In genomic region chr3:165653130-165653778, GRCh38 we compare ENCODE assay signal across 24 cellular contexts.
"Had no signal": no experiment of that assay in that cellular context is flagged by ENCODE, and none has a peak within 500 bp of the region (broad histone marks: within the 10 kb centered on the region; RNA-seq: fewer than 3 reads in every experiment).

No MANE protein-coding gene starts in this region.

- H3K27me3 Mint-ChIP-seq: activated CD4-positive, alpha-beta T cell treated with anti-CD3 and anti-CD28 coated beads, Interleukin-2, amount 10 ng/mL, durations not matched to agents 7 days and 5 days; activated CD8-positive, alpha-beta memory T cell treated with anti-CD3 and anti-CD28 coated beads, Interleukin-2, amount 10 ng/mL, durations not matched to agents 7 days and 5 days; activated CD8-positive, alpha-beta T cell treated with anti-CD3 and anti-CD28 coated beads for 36 hours; activated naive CD4-positive, alpha-beta T cell treated with anti-CD3 and anti-CD28 coated beads, Interleukin-2, amount 50 U/mL, for 24 hours; brain; memory B cell; naive B cell; stimulated activated memory B cell treated with anti-CD40 and anti-IgM and Interleukin-4, amounts not matched to agents 10 μg/mL and 1 μg/mL and 100 μg/mL, for 72 hours; T-helper 17 cell had no signal

- H3K4me1 Mint-ChIP-seq: activated CD4-positive, alpha-beta T cell treated with anti-CD3 and anti-CD28 coated beads, Interleukin-2, amount 10 ng/mL, durations not matched to agents 7 days and 5 days; activated CD8-positive, alpha-beta memory T cell treated with anti-CD3 and anti-CD28 coated beads, Interleukin-2, amount 10 ng/mL, durations not matched to agents 7 days and 5 days; activated naive CD4-positive, alpha-beta T cell treated with anti-CD3 and anti-CD28 coated beads, Interleukin-2, amount 50 U/mL, for 24 hours; brain; memory B cell; naive B cell; neural crest cell; stimulated activated memory B cell treated with anti-CD40 and anti-IgM and Interleukin-4, amounts not matched to agents 10 μg/mL and 1 μg/mL and 100 μg/mL, for 72 hours; T-helper 17 cell had no signal

- H3K36me3 Mint-ChIP-seq: activated CD8-positive, alpha-beta memory T cell treated with anti-CD3 and anti-CD28 coated beads, Interleukin-2, amount 10 ng/mL, durations not matched to agents 7 days and 5 days; activated naive CD4-positive, alpha-beta T cell treated with anti-CD3 and anti-CD28 coated beads, Interleukin-2, amount 50 U/mL, for 24 hours; brain; memory B cell; naive B cell; stimulated activated memory B cell treated with anti-CD40 and anti-IgM and Interleukin-4, amounts not matched to agents 10 μg/mL and 1 μg/mL and 100 μg/mL, for 72 hours had no signal

- H3K4me3 Mint-ChIP-seq: activated CD4-positive, alpha-beta T cell treated with anti-CD3 and anti-CD28 coated beads, Interleukin-2, amount 10 ng/mL, durations not matched to agents 7 days and 5 days; activated CD8-positive, alpha-beta memory T cell treated with anti-CD3 and anti-CD28 coated beads, Interleukin-2, amount 10 ng/mL, durations not matched to agents 7 days and 5 days; activated CD8-positive, alpha-beta T cell treated with anti-CD3 and anti-CD28 coated beads for 36 hours; activated naive CD4-positive, alpha-beta T cell treated with anti-CD3 and anti-CD28 coated beads, Interleukin-2, amount 50 U/mL, for 24 hours; activated T-helper 1 cell treated with anti-CD3 and anti-CD28 coated beads, Interleukin-12 subunit alpha, Interleukin-12 subunit beta, Interleukin-2, Interleukin-4 antibody, amounts not matched to agents 30 ng/mL and 10 ng/mL and 1 ng/mL, durations not matched to agents 14 hours and 24 hours and 36 hours; brain; memory B cell; naive B cell; neural crest cell; stimulated activated memory B cell treated with anti-CD40 and anti-IgM and Interleukin-4, amounts not matched to agents 10 μg/mL and 1 μg/mL and 100 μg/mL, for 72 hours; T-helper 17 cell had no signal

- H3K27ac Mint-ChIP-seq: activated CD4-positive, alpha-beta T cell treated with anti-CD3 and anti-CD28 coated beads, Interleukin-2, amount 10 ng/mL, durations not matched to agents 7 days and 5 days; activated CD8-positive, alpha-beta memory T cell treated with anti-CD3 and anti-CD28 coated beads, Interleukin-2, amount 10 ng/mL, durations not matched to agents 7 days and 5 days; activated CD8-positive, alpha-beta T cell treated with anti-CD3 and anti-CD28 coated beads for 36 hours; activated naive CD4-positive, alpha-beta T cell treated with anti-CD3 and anti-CD28 coated beads, Interleukin-2, amount 50 U/mL, for 24 hours; activated T-helper 1 cell treated with anti-CD3 and anti-CD28 coated beads, Interleukin-12 subunit alpha, Interleukin-12 subunit beta, Interleukin-2, Interleukin-4 antibody, amounts not matched to agents 30 ng/mL and 10 ng/mL and 1 ng/mL, durations not matched to agents 14 hours and 24 hours and 36 hours; brain; memory B cell; naive B cell; stimulated activated memory B cell treated with anti-CD40 and anti-IgM and Interleukin-4, amounts not matched to agents 10 μg/mL and 1 μg/mL and 100 μg/mL, for 72 hours; T-helper 17 cell had no signal

- ATAC-seq: activated CD8-positive, alpha-beta memory T cell treated with anti-CD3 and anti-CD28 coated beads, Interleukin-2, amount 10 ng/mL, durations not matched to agents 7 days and 5 days; activated CD8-positive, alpha-beta T cell treated with anti-CD3 and anti-CD28 coated beads for 36 hours; esophagus mucosa; sciatic nerve; stimulated activated memory B cell treated with anti-CD40 and anti-IgM and Interleukin-4, amounts not matched to agents 10 μg/mL and 1 μg/mL and 100 μg/mL, for 72 hours; T-helper 17 cell had no signal

- H3K9me3 Mint-ChIP-seq: activated naive CD4-positive, alpha-beta T cell treated with anti-CD3 and anti-CD28 coated beads, Interleukin-2, amount 50 U/mL, for 24 hours; memory B cell; neural crest cell; stimulated activated memory B cell treated with anti-CD40 and anti-IgM and Interleukin-4, amounts not matched to agents 10 μg/mL and 1 μg/mL and 100 μg/mL, for 72 hours had no signal

- DNase-seq: activated CD4-positive, alpha-beta T cell treated with anti-CD3 and anti-CD28 coated beads, Interleukin-2, amount 10 ng/mL, durations not matched to agents 7 days and 5 days; activated CD4-positive, CD25-positive, alpha-beta regulatory T cell treated with anti-CD3 and anti-CD28 coated beads, Interleukin-2, amount 50 U/mL, for 72 hours; activated CD8-positive, alpha-beta memory T cell treated with anti-CD3 and anti-CD28 coated beads, Interleukin-2, amount 10 ng/mL, durations not matched to agents 7 days and 5 days; activated CD8-positive, alpha-beta T cell treated with anti-CD3 and anti-CD28 coated beads for 36 hours; activated gamma-delta T cell; activated T-cell treated with anti-CD3 and anti-CD28 coated beads for 4 hours; aorta; effector memory CD4-positive, alpha-beta T cell; foreskin melanocyte; naive B cell; occipital lobe; stimulated activated CD4-positive, alpha-beta T cell treated with anti-CD3 and anti-CD28 coated beads, Interleukin-15, amount 100 ng/mL, for 24 hours; T-helper 17 cell; trophoblast cell; uterus; WERI-Rb-1 had no signal
